In genomic region chr1:16755932-16756331, GRCh38 we compare ENCODE assay signal across 2 cellular contexts. TPM values are rescaled to one million over a fixed set of nuclear protein-coding genes. Genes with fewer than 3 reads are reported as not detected.
"Had no signal": no experiment of that assay in that cellular context is flagged by ENCODE, and none has a peak within 500 bp of the region (broad histone marks: within the 10 kb centered on the region; RNA-seq: fewer than 3 reads in every experiment).

No MANE protein-coding gene starts in this region.

RNA-seq across cellular contexts. Expression of gene RNU1-4, which starts 15.6 kb away (rescaled TPM):
- total RNA-seq: LHCN-M2, M059J had no signal
